Comparison of ENCODE assay signal across 9 cellular contexts in genomic region chr18:59141294-59142068, GRCh38. TPM values are rescaled to one million over a fixed set of nuclear protein-coding genes. Genes with fewer than 3 reads are reported as not detected.
A peak's percentile ranks its signal among the peaks of the same experiment; 100 is the strongest.
DNase-seq lines count a peak whose midpoint lies in the region; ATAC-seq and TF ChIP-seq lines count a peak whose summit lies in the region.
"Had no signal": no experiment of that assay in that cellular context is flagged by ENCODE, and none has a peak within 500 bp of the region (broad histone marks: within the 10 kb centered on the region; RNA-seq: fewer than 3 reads in every experiment).

No MANE protein-coding gene starts in this region.

- H3K27me3 Mint-ChIP-seq in activated B cell treated with CpG ODN at 0.5 μM for 24 hours: no peaks in the 10 kb centered on the region

- peak overlapping the region; percentile 95 for H3K4me3 Mint-ChIP-seq in activated B cell treated with CpG ODN at 0.5 μM for 24 hours

- ATAC-seq in activated B cell treated with CpG ODN at 0.5 μM for 24 hours (ENCODE audit: low read depth) (no peak), esophagus mucosa (no peak)

- intact Hi-C loops in activated B cell treated with CpG ODN at 0.5 μM for 24 hours (cut with micrococcal nuclease): loop anchor here (5.0 kb wide), 1 partner anchor 484 kb away; no protein-coding TSS in a partner anchor

- H3K27ac Mint-ChIP-seq in activated B cell treated with CpG ODN at 0.5 μM for 24 hours: peak overlapping the region; percentile 100

- TF ChIP-seq CTCF in activated B cell treated with CpG ODN at 0.5 μM for 24 hours (IDR thresholded peaks at IDR 0.05): no peak

- CTCF ChIA-PET in activated B cell treated with CpG ODN at 0.5 μM for 24 hours (lab: Charles Lee): interaction anchor here (0.9 to 1.3 kb wide), 3 partner anchors 8 to 55 kb away, joined by 3 to 4 read pairs (median 3); no protein-coding TSS in a partner anchor

- H3K9me3 Mint-ChIP-seq in activated B cell treated with CpG ODN at 0.5 μM for 24 hours: no peaks in the 10 kb centered on the region

- POLR2A ChIA-PET in activated B cell treated with CpG ODN at 0.5 μM for 24 hours (lab: Charles Lee): interaction anchor here (0.7 to 3.7 kb wide), 7 partner anchors 47 to 260 kb away, joined by 3 to 20 read pairs (median 4); no protein-coding TSS in a partner anchor

- H3K4me1 Mint-ChIP-seq in activated B cell treated with CpG ODN at 0.5 μM for 24 hours: peaks cover 57% of the 10 kb centered on the region

- DNase-seq in DMS153 treated with DMSO at 0.1 percent for 48 hours (lab: John Stamatoyannopoulos, UW; ENCODE audit: unreplicated experiment) (peak; percentile 91), NCI-H1105 (lab: John Stamatoyannopoulos, UW) (peak; percentile 46), activated B cell treated with CpG ODN at 0.5 μM for 24 hours (no peak), midbrain (lab: John Stamatoyannopoulos, UW) (peak; percentile 69), cerebellar nuclear complex (lab: John Stamatoyannopoulos, UW) (no peak), ureter (ENCODE audit: low spot score) (no peak)
- DNase-seq in activated effector memory CD4-positive, alpha-beta T cell treated with anti-CD3 and anti-CD28 coated beads, Interleukin-2, amount 50 U/mL, for 16 hours: no peak
- DNase-seq: lower lobe of right lung had no signal

- peaks cover 19% of the 10 kb centered on the region for H3K36me3 Mint-ChIP-seq in activated B cell treated with CpG ODN at 0.5 μM for 24 hours (ENCODE audit: low read depth)

RNA-seq across cellular contexts. Expression of gene SEC11C, which starts 1.8 kb away (rescaled TPM):
- total RNA-seq in activated B cell treated with CpG ODN at 0.5 μM for 24 hours (112 and 126 TPM in 2 replicates), esophagus mucosa (32.6 TPM), ureter (55.3 TPM)

Comparison
In these comparisons a context has a peak if more than half of its experiments do, and no peak if none do; other contexts are left out.
1. DNase-seq: peak in DMS153 treated with DMSO at 0.1 percent for 48 hours (single experiment), NCI-H1105 (single experiment) and midbrain (single experiment); none in activated B cell treated with CpG ODN at 0.5 μM for 24 hours (single experiment), cerebellar nuclear complex (0 of 2), ureter (single experiment) and activated effector memory CD4-positive, alpha-beta T cell treated with anti-CD3 and anti-CD28 coated beads, Interleukin-2, amount 50 U/mL, for 16 hours (single experiment).